In genomic region chr20:5559937-5560336, GRCh38 we compare ENCODE assay signal across 1 cellular context.
TF ChIP-seq lines count a peak whose summit lies in the region.

No MANE protein-coding gene starts in this region.

TF ChIP-seq in GM23338, 12 proteins besides CTCF, POLR2A, EP300 and RAD21 (continued from another document):
- TF ChIP-seq ETS1 (IDR thresholded peaks at IDR 0.05): no peak
- no peak for TF ChIP-seq STAT1 (IDR thresholded peaks at IDR 0.05; ENCODE audit: unreplicated experiment)
- no peak for TF ChIP-seq ZNF114 (CRISPR knock-in tag; IDR thresholded peaks at IDR 0.05)
- TF ChIP-seq JUNB (IDR thresholded peaks at IDR 0.05; ENCODE audit: unreplicated experiment): no peak
- TF ChIP-seq POLR2AphosphoS5 (IDR thresholded peaks at IDR 0.05; ENCODE audit: low read depth): no peak
- TF ChIP-seq ZNF462 (CRISPR knock-in tag; IDR thresholded peaks at IDR 0.05): no peak
- TF ChIP-seq ZNF331 (CRISPR knock-in tag; IDR thresholded peaks at IDR 0.05; ENCODE audit: low read depth): no peak
- TF ChIP-seq REST (IDR thresholded peaks at IDR 0.05; ENCODE audit: unreplicated experiment): no peak
- no peak for TF ChIP-seq EZH2 (IDR thresholded peaks at IDR 0.05; ENCODE audit: low read depth, unreplicated experiment)
- no peak for TF ChIP-seq CREB1 (CRISPR knock-in tag; IDR thresholded peaks at IDR 0.05; ENCODE audit: low read depth)
